In genomic region chr20:32457476-32457986, GRCh38 we compare ENCODE assay signal across 8 cellular contexts.
DNase-seq lines count a peak whose midpoint lies in the region; ATAC-seq and TF ChIP-seq lines count a peak whose summit lies in the region.

No MANE protein-coding gene starts in this region.

- no peaks in the 10 kb centered on the region for H3K9me2 ChIP-seq in neural cell (ENCODE audit: insufficient read depth, low read length)

- DNase-seq in Ammon's horn (ENCODE audit: low spot score) (peak; percentile 87), SJSA1 (ENCODE audit: low read depth in 1 of 2, low spot score in 2 of 2) (peak; percentile 23 to 67), fibroblast of the aortic adventitia (ENCODE audit: low read depth) (peak; percentile 45), NCI-H1694 treated with DMSO at 0.1 percent for 48 hours (lab: John Stamatoyannopoulos, UW) (no peak)
- no peak for DNase-seq in effector CD8-positive, alpha-beta T cell (lab: John Stamatoyannopoulos, UW)

- H3K36me3 ChIP-seq in HEK293 (ENCODE audit: control insufficient read depth in 2 of 2, insufficient read depth in 1 of 2, low read length in 2 of 2) (peaks cover 0 to 18% of the 10 kb centered on the region in 2 experiments; a peak in 1 of 3 replicates), SJSA1 (peaks cover 49% of the 10 kb centered on the region), neural cell (ENCODE audit: insufficient read depth, low read length) (no peaks in the 10 kb centered on the region)

- no peak overlapping the region for H3K4me2 ChIP-seq in neural cell (ENCODE audit: low read length)

- H3K4me1 ChIP-seq in HEK293 (ENCODE audit: control insufficient read depth, insufficient read depth, low read length), result no peaks in the 10 kb centered on the region; the same call in 1 of the 2 replicates
- H3K4me1 ChIP-seq in SJSA1 (replicated peaks), result peaks cover 17% of the 10 kb centered on the region

- peak overlapping the region; percentile 62 for H3K4me3 ChIP-seq in HEK293 (ENCODE audit: low read depth, low read length)
- peak overlapping the region; percentile 30 for H3K4me3 ChIP-seq in SJSA1
- H3K4me3 ChIP-seq in fibroblast of the aortic adventitia (ENCODE audit: low read depth, low read length), result peak overlapping the region; percentile 60
- H3K4me3 ChIP-seq in neural cell (ENCODE audit: low read length), result peak overlapping the region; percentile 61

- CTCF ChIA-PET in HEK293 (lab: Yijun Ruan, JAX), result interaction anchor here (0.5 to 1.3 kb wide), 5 partner anchors 64 to 232 kb away, joined by 3 to 7 read pairs (median 5); no protein-coding TSS in a partner anchor

- ATAC-seq in HG03196 (IDR thresholded peaks at IDR 0.05; ENCODE audit: unreplicated experiment), result no peak

- no peaks in the 10 kb centered on the region for H3F3A ChIP-seq in neural cell (ENCODE audit: insufficient read depth, low read length, poor library complexity, severe bottlenecking)

- H3K27ac ChIP-seq in HEK293 (ENCODE audit: extremely low read depth, low read depth, low read length) (no peak overlapping the region; the same call in 1 of the 2 replicates), SJSA1 (no peak overlapping the region), neural cell (ENCODE audit: low read length) (peak overlapping the region; percentile 65)

- H3K9me3 ChIP-seq in HEK293 (ENCODE audit: control insufficient read depth, insufficient read depth, low read depth, low read length) (no peaks in the 10 kb centered on the region), SJSA1 (replicated peaks) (no peaks in the 10 kb centered on the region), neural cell (ENCODE audit: low read length) (no peaks in the 10 kb centered on the region)

- H4K20me1 ChIP-seq in neural cell (ENCODE audit: insufficient read depth), result peaks cover 17% of the 10 kb centered on the region

- H3K27me3 ChIP-seq in SJSA1 (replicated peaks), result no peaks in the 10 kb centered on the region
- no peaks in the 10 kb centered on the region for H3K27me3 ChIP-seq in neural cell (ENCODE audit: insufficient read depth, low read depth, low read length)

- H3K79me2 ChIP-seq in neural cell (replicated peaks; ENCODE audit: insufficient read depth, low read length), result peaks cover 31% of the 10 kb centered on the region

- no peak for TF ChIP-seq EP300 in neural cell (conservative IDR thresholded peaks at IDR 0.05; ENCODE audit: poor library complexity, severe bottlenecking)

- H3K9ac ChIP-seq in neural cell (ENCODE audit: low read length), result peak overlapping the region; percentile 53

- no peak overlapping the region for H2AFZ ChIP-seq in neural cell (ENCODE audit: low read depth, low read length)

- TF ChIP-seq CTCF in HEK293 (tag by site-specific recombination; IDR thresholded peaks at IDR 0.05) (no peak), fibroblast of the aortic adventitia (IDR thresholded peaks at IDR 0.05; ENCODE audit: insufficient read depth, low read length) (no peak), neural cell (IDR thresholded peaks at IDR 0.05; ENCODE audit: poor library complexity, severe bottlenecking) (no peak)

- TF ChIP-seq RAD21 in neural cell (conservative IDR thresholded peaks at IDR 0.05), result no peak

- POLR2A ChIA-PET in HEK293 (lab: Yijun Ruan, JAX), result interaction anchor here (0.6 kb wide), 2 partner anchors 18 to 1256 kb away, joined by 3 to 6 read pairs; no protein-coding TSS in a partner anchor

TF ChIP-seq in HEK293, 187 proteins besides CTCF, POLR2A, EP300 and RAD21 (continues in another document):
- TF ChIP-seq ZNF16 (tag by site-specific recombination; IDR thresholded peaks at IDR 0.05; ENCODE audit: low read depth) (no peak), KLF10 (tag by site-specific recombination; IDR thresholded peaks at IDR 0.05) (no peak), ZNF223 (tag by site-specific recombination; IDR thresholded peaks at IDR 0.05) (no peak), GLIS1 (tag by site-specific recombination; IDR thresholded peaks at IDR 0.05) (peak; percentile 42; the same call in 1 of the 2 replicates), ZNF175 (tag by site-specific recombination; IDR thresholded peaks at IDR 0.05) (no peak), ZNF664 (tag by site-specific recombination; IDR thresholded peaks at IDR 0.05) (peak; percentile 99), ZNF837 (tag by site-specific recombination; IDR thresholded peaks at IDR 0.05) (no peak), ZNF311 (tag by site-specific recombination; IDR thresholded peaks at IDR 0.05; ENCODE audit: borderline replicate concordance) (no peak)
- TF ChIP-seq, protein P1, sequence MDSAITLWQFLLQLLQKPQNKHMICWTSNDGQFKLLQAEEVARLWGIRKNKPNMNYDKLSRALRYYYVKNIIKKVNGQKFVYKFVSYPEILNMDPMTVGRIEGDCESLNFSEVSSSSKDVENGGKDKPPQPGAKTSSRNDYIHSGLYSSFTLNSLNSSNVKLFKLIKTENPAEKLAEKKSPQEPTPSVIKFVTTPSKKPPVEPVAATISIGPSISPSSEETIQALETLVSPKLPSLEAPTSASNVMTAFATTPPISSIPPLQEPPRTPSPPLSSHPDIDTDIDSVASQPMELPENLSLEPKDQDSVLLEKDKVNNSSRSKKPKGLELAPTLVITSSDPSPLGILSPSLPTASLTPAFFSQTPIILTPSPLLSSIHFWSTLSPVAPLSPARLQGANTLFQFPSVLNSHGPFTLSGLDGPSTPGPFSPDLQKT (IDR thresholded peaks at IDR 0.05; ENCODE audit: borderline replicate concordance, low read depth, low read length), result no peak
- TF ChIP-seq, protein P2, sequence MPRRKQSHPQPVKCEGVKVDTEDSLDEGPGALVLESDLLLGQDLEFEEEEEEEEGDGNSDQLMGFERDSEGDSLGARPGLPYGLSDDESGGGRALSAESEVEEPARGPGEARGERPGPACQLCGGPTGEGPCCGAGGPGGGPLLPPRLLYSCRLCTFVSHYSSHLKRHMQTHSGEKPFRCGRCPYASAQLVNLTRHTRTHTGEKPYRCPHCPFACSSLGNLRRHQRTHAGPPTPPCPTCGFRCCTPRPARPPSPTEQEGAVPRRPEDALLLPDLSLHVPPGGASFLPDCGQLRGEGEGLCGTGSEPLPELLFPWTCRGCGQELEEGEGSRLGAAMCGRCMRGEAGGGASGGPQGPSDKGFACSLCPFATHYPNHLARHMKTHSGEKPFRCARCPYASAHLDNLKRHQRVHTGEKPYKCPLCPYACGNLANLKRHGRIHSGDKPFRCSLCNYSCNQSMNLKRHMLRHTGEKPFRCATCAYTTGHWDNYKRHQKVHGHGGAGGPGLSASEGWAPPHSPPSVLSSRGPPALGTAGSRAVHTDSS (tag by site-specific recombination; IDR thresholded peaks at IDR 0.05), result no peak

TF ChIP-seq in neural cell, 6 proteins besides CTCF, POLR2A, EP300 and RAD21:
- TF ChIP-seq TAF1 (IDR thresholded peaks at IDR 0.05; ENCODE audit: low read depth), result no peak
- no peak for TF ChIP-seq SMC3 (conservative IDR thresholded peaks at IDR 0.05; ENCODE audit: poor library complexity)
- TF ChIP-seq POLR2AphosphoS5 (IDR thresholded peaks at IDR 0.05), result peak; percentile 14
- TF ChIP-seq REST (IDR thresholded peaks at IDR 0.05; ENCODE audit: borderline replicate concordance), result no peak
- TF ChIP-seq MXI1 (conservative IDR thresholded peaks at IDR 0.05; ENCODE audit: poor library complexity, severe bottlenecking), result peak; percentile 3
- no peak for TF ChIP-seq EZH2 (IDR thresholded peaks at IDR 0.05; ENCODE audit: borderline replicate concordance, insufficient read depth, low read length, poor library complexity, severe bottlenecking)
TF ChIP-seq in neural cell: peak in this region for 2.

Comparison
In these comparisons a context has a peak if more than half of its experiments do, and no peak if none do; other contexts are left out.
1. DNase-seq: peak in Ammon's horn (single experiment), SJSA1 (2 of 2) and fibroblast of the aortic adventitia (single experiment); none in effector CD8-positive, alpha-beta T cell (single experiment) and NCI-H1694 treated with DMSO at 0.1 percent for 48 hours (single experiment).
2. Peak in every context shown above with its lines, with median percentiles within 50 percentile points of each other: H3K4me3 ChIP-seq.